ENCODE assay signal across 8 cellular contexts in genomic region chr1:113452921-113453770, GRCh38.
DNase-seq lines count a peak whose midpoint lies in the region; ATAC-seq and TF ChIP-seq lines count a peak whose summit lies in the region.

No MANE protein-coding gene starts in this region.

- H3K4me1 Mint-ChIP-seq in natural killer cell treated with Interleukin-12 subunit alpha and Interleukin-12 subunit beta and Interleukin-15 and Interleukin-18, amount 100 ng/mL, for 72 hours (ENCODE audit: low read depth in 2 of 2), result no peaks in the 10 kb centered on the region

- no peak overlapping the region for H3K4me3 Mint-ChIP-seq in natural killer cell treated with Interleukin-12 subunit alpha and Interleukin-12 subunit beta and Interleukin-15 and Interleukin-18, amount 100 ng/mL, for 72 hours

- no peak overlapping the region for H3K4me3 ChIP-seq in GM12865 (ENCODE audit: low read depth, low read length)
- no peak overlapping the region for H3K4me3 ChIP-seq in choroid plexus epithelial cell (ENCODE audit: low read depth, low read length)

- DNase-seq in AG08395 (ENCODE audit: low spot score) (peak; percentile 17), GM12865 (ENCODE audit: low read depth) (peak; percentile 55), NCI-H774 (lab: John Stamatoyannopoulos, UW) (peak; percentile 67), choroid plexus epithelial cell (ENCODE audit: low read depth) (peak; percentile 80), lung microvascular endothelial cell (ENCODE audit: low read depth in 2 of 2) (peak; percentile 68 to 71)
- no peak for DNase-seq in natural killer cell treated with Interleukin-12 subunit alpha and Interleukin-12 subunit beta and Interleukin-15 and Interleukin-18, amount 100 ng/mL, for 72 hours (ENCODE audit: low spot score)
- no peak for DNase-seq in stimulated activated CD8-positive, alpha-beta memory T cell treated with anti-CD3 and anti-CD28 coated beads, Interleukin-4, amount 100 ng/mL, for 48 hours

- ATAC-seq in natural killer cell treated with Interleukin-12 subunit alpha and Interleukin-12 subunit beta and Interleukin-15 and Interleukin-18, amount 100 ng/mL, for 72 hours, result no peak
- no peak for ATAC-seq in GM21825 (IDR thresholded peaks at IDR 0.05; ENCODE audit: unreplicated experiment)

- no peaks in the 10 kb centered on the region for H3K36me3 Mint-ChIP-seq in natural killer cell treated with Interleukin-12 subunit alpha and Interleukin-12 subunit beta and Interleukin-15 and Interleukin-18, amount 100 ng/mL, for 72 hours

- H3K27me3 Mint-ChIP-seq in natural killer cell treated with Interleukin-12 subunit alpha and Interleukin-12 subunit beta and Interleukin-15 and Interleukin-18, amount 100 ng/mL, for 72 hours, result peaks cover 11 to 45% of the 10 kb centered on the region in 2 donors

- H3K27ac Mint-ChIP-seq in natural killer cell treated with Interleukin-12 subunit alpha and Interleukin-12 subunit beta and Interleukin-15 and Interleukin-18, amount 100 ng/mL, for 72 hours, result no peak overlapping the region

- TF ChIP-seq CTCF in GM12865 (IDR thresholded peaks at IDR 0.05; ENCODE audit: insufficient read depth, low read depth, low read length, missing control alignments) (peak; percentile 31), choroid plexus epithelial cell (conservative IDR thresholded peaks at IDR 0.05; ENCODE audit: low read depth, low read length) (peak; percentile 76)

- no peaks in the 10 kb centered on the region for H3K9me3 Mint-ChIP-seq in natural killer cell treated with Interleukin-12 subunit alpha and Interleukin-12 subunit beta and Interleukin-15 and Interleukin-18, amount 100 ng/mL, for 72 hours

Comparison
In these comparisons a context has a peak if more than half of its experiments do, and no peak if none do; other contexts are left out.
1. DNase-seq: peak in AG08395 (single experiment), GM12865 (single experiment), NCI-H774 (single experiment), choroid plexus epithelial cell (single experiment) and lung microvascular endothelial cell (2 of 2); none in natural killer cell treated with Interleukin-12 subunit alpha and Interleukin-12 subunit beta and Interleukin-15 and Interleukin-18, amount 100 ng/mL, for 72 hours (single experiment) and stimulated activated CD8-positive, alpha-beta memory T cell treated with anti-CD3 and anti-CD28 coated beads, Interleukin-4, amount 100 ng/mL, for 48 hours (single experiment).